In the genomic region with DNA sequence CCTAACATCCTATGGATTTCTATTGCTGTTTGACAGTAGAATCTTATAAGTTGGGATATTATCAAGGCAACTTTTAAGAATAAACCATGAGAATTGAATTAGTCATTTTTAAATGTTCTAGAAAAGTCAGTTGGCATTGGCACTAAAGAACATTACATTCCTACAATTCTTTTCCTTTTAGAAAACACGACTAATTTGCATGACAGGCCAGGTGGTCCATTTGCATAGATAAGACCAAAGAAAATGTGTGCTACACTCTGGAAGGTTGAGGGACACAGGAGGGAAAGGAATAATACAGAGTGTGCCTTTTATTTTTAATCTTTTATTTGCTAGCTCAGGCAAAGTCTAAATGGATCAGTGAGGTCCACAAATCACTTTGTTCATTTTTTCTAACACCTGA, we compare ENCODE assay signal across 1 cellular context.
TF ChIP-seq lines count a peak whose summit lies in the region.

No MANE protein-coding gene starts in this region.

TF ChIP-seq in SK-N-SH treated with all-trans-retinoic acid at 6 μM for 48 hours, 23 proteins besides CTCF, POLR2A, EP300 and RAD21 (continued from another document):
- no peak for TF ChIP-seq PATZ1 (CRISPR knock-in tag; IDR thresholded peaks at IDR 0.05; ENCODE audit: borderline replicate concordance)
- no peak for TF ChIP-seq CREB5 (CRISPR knock-in tag; IDR thresholded peaks at IDR 0.05; ENCODE audit: low read depth)
